In genomic region chr20:36541227-36542018, GRCh38 we compare ENCODE assay signal across 8 cellular contexts. TPM values are rescaled to one million over a fixed set of nuclear protein-coding genes. Genes with fewer than 3 reads are reported as not detected.
A peak's percentile ranks its signal among the peaks of the same experiment; 100 is the strongest.
DNase-seq lines count a peak whose midpoint lies in the region; ATAC-seq, FAIRE-seq and TF ChIP-seq lines count a peak whose summit lies in the region.

Gene MYL9, plus strand, starts transcription at chr20:36541519. Its CDS starts 3,366 bp downstream, at chr20:36544885.

- H3K27ac ChIP-seq in Panc1 (ENCODE audit: low read length) (peak within 1 kb of the TSS; percentile 70), esophagus squamous epithelium (peak within 1 kb of the TSS; percentile 77 to 94 (median 91))

- in situ Hi-C loops in Panc1 (cut with HindIII; ENCODE audit: low pct_unique_long_range_greater_than_20kb, low sequenced_read_pairs): no loop called here

- no peaks in the 10 kb centered on the region for H3K27me3 ChIP-seq in Panc1 (ENCODE audit: control insufficient read depth, insufficient read depth, low read length)
- H3K27me3 ChIP-seq in esophagus squamous epithelium: peaks cover 0 to 18% (median 0%) of the 10 kb centered on the region in 4 donors

- 8% methylated on average over 9 of the region's 48 CpGs; no CpG with 5 or more reads in 1 of the 2 donors for WGBS in esophagus squamous epithelium, 2 donors

- no peak for FAIRE-seq in urothelium cell line (lab: Jason Lieb, UNC)

- peak; percentile 91 for DNase-seq in EH (ENCODE audit: low read depth)
- no peak for DNase-seq in Panc1 (ENCODE audit: low read depth, low spot score)
- no peak for DNase-seq in esophagus squamous epithelium (lab: John Stamatoyannopoulos, UW)
- peak; percentile 87 for DNase-seq in mucosa of gallbladder (ENCODE audit: low spot score)
- DNase-seq in urothelium cell line (ENCODE audit: low spot score): peak; percentile 94
- DNase-seq in NCI-H748 (lab: John Stamatoyannopoulos, UW; ENCODE audit: unreplicated experiment): no peak
- no peak for DNase-seq in activated effector memory CD4-positive, alpha-beta T cell treated with anti-CD3 and anti-CD28 coated beads, Interleukin-2, amount 50 U/mL, for 16 hours

- CTCF ChIA-PET in Panc1 (lab: Charles Lee): interaction anchor here (0.9 kb wide), 1 partner anchor 51 kb away, joined by 3 read pairs; no protein-coding TSS in a partner anchor

- H3K4me3 ChIP-seq in Panc1 (ENCODE audit: low read depth in 2 of 2, low read length in 2 of 2) (peak within 1 kb of the TSS; percentile 59 to 71), esophagus squamous epithelium (peak within 1 kb of the TSS; percentile 56 to 72 (median 68))

- H3K36me3 ChIP-seq in Panc1 (ENCODE audit: control insufficient read depth, insufficient read depth, low read length): no peaks in the 10 kb centered on the region
- peaks cover 0 to 11% (median 0%) of the 10 kb centered on the region in 3 donors for H3K36me3 ChIP-seq in esophagus squamous epithelium

- BruUV-seq in Panc1 (replicated peaks; lab: Mats Ljungman, UMichigan): no TSS peak

- intact Hi-C loops in Panc1 (cut with micrococcal nuclease; ENCODE audit: unreplicated experiment) (no loop called here), esophagus squamous epithelium (cut with DNase I) (loop anchor here (10.0 kb wide), 1 partner anchor 77 kb away; no protein-coding TSS in a partner anchor)

- H3K9me3 ChIP-seq in Panc1 (ENCODE audit: control insufficient read depth, insufficient read depth, low read depth, low read length) (no peaks in the 10 kb centered on the region), esophagus squamous epithelium (no peaks in the 10 kb centered on the region)

- peak; percentile 80 for ATAC-seq in Panc1
- ATAC-seq in GM18519 (IDR thresholded peaks at IDR 0.05; ENCODE audit: low FRiP score, unreplicated experiment): no peak

- H3K4me1 ChIP-seq in Panc1 (ENCODE audit: control insufficient read depth, insufficient read depth, low read length): peaks cover 15% of the 10 kb centered on the region
- peaks cover 11 to 64% (median 25%) of the 10 kb centered on the region in 3 donors for H3K4me1 ChIP-seq in esophagus squamous epithelium

- no peak for TF ChIP-seq CTCF in Panc1 (IDR thresholded peaks at IDR 0.05)
- TF ChIP-seq CTCF in esophagus squamous epithelium (IDR thresholded peaks at IDR 0.05): no peak

- POLR2A ChIA-PET in Panc1 (lab: Charles Lee): interaction anchor here (0.6 kb wide), 1 partner anchor 69 kb away, joined by 4 read pairs; no protein-coding TSS in a partner anchor

- TF ChIP-seq POLR2A in esophagus squamous epithelium (IDR thresholded peaks at IDR 0.05): peak in 2 of 4 donors; percentile 29 to 65

RNA-seq across cellular contexts. Expression of gene MYL9, which starts in this region (rescaled TPM):
- total RNA-seq in Panc1 (2021; ENCODE audit: unreplicated experiment) (107 TPM), esophagus squamous epithelium (100 to 1,000 TPM in 1 of 4 donors, 10 to 100 TPM in 3; 10.7 to 313 (median 60.7) TPM), mucosa of gallbladder (1,833 TPM)
- 157 TPM for polyA plus RNA-seq in Panc1 (2012; ENCODE audit: insufficient read length)

Comparison
In these comparisons a context has a peak if more than half of its experiments do, and no peak if none do; other contexts are left out.
1. DNase-seq: peak in EH (single experiment), mucosa of gallbladder (single experiment) and urothelium cell line (single experiment); none in Panc1 (single experiment), esophagus squamous epithelium (single experiment), NCI-H748 (single experiment) and activated effector memory CD4-positive, alpha-beta T cell treated with anti-CD3 and anti-CD28 coated beads, Interleukin-2, amount 50 U/mL, for 16 hours (single experiment).